18 cellular contexts compared by ENCODE assay signal in genomic region chr4:73612032-73612431, GRCh38. TPM values are rescaled to one million over a fixed set of nuclear protein-coding genes. Genes with fewer than 3 reads are reported as not detected.
"Had no signal": no experiment of that assay in that cellular context is flagged by ENCODE, and none has a peak within 500 bp of the region (broad histone marks: within the 10 kb centered on the region; RNA-seq: fewer than 3 reads in every experiment).

No MANE protein-coding gene starts in this region.

- H3K27me3 ChIP-seq: tibial nerve, vagina had no signal

- H3K4me1 ChIP-seq: lower lobe of right lung had no signal

- H3K36me3 ChIP-seq: lower lobe of right lung, tibial nerve, vagina had no signal

- ATAC-seq: activated CD4-positive, alpha-beta T cell treated with anti-CD3 and anti-CD28 coated beads for 36 hours; left cardiac atrium; lower lobe of right lung; stimulated activated memory B cell treated with anti-CD40 and anti-IgM and Interleukin-4, amounts not matched to agents 10 μg/mL and 1 μg/mL and 100 μg/mL, for 72 hours had no signal

- DNase-seq: activated CD4-positive, alpha-beta memory T cell treated with anti-CD3 and anti-CD28 coated beads, Interleukin-2, amount 10 ng/mL, durations not matched to agents 7 days and 5 days; activated CD4-positive, alpha-beta T cell treated with anti-CD3 and anti-CD28 coated beads for 36 hours; activated gamma-delta T cell treated with Interleukin-2 at 50 U/mL for 16 hours; activated naive CD8-positive, alpha-beta T cell treated with anti-CD3 and anti-CD28 coated beads for 36 hours; cerebellar nuclear complex; dermis blood vessel endothelial cell; foreskin melanocyte; left cardiac atrium; lower lobe of right lung; nephron progenitor cell; occipital lobe; stimulated activated CD4-positive, alpha-beta T cell treated with anti-CD3 and anti-CD28 coated beads, Interleukin-2, amount 100 ng/mL, for 48 hours had no signal

- H3K4me3 ChIP-seq: lower lobe of right lung, tibial nerve, vagina had no signal

- H3K9me3 ChIP-seq: lower lobe of right lung, tibial nerve, vagina had no signal

- H3K27ac ChIP-seq: lower lobe of right lung, tibial nerve, vagina had no signal

RNA-seq across cellular contexts. Expression of gene RASSF6, which starts 8.2 kb away (rescaled TPM):
- total RNA-seq: activated naive CD8-positive, alpha-beta T cell treated with anti-CD3 and anti-CD28 coated beads for 36 hours; left cardiac atrium; posterior vena cava; skeletal muscle tissue; T-helper 1 cell treated with Interleukin-12 subunit alpha and Interleukin-12 subunit beta and Interleukin-4 antibody, amounts not matched to agents 30 ng/mL and 1 ng/mL, for 36 hours; tibial nerve had no signal
